Comparison of ENCODE assay signal across 9 cellular contexts in the genomic region with DNA sequence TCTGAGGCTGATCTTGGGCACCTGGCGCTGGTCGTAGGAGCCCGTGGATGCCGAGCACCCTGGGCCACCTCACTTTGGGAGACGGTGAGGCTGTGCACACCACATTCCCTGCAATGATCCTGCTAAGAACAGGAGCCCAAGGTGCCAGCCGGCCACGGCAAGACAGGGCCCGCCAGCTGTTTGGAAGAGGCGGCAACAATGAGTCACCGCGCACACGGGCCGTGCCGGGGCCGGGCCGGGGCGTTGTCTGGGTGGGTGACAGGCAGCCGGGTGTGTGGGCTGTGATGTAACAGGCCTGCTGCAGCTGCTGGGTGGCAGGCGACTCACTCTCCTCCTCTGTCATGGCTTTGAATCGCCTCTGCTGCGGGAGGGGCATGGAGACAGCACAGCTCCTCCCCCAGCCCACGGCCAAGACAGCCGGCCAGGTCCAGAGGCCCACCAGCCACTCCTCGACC. TPM values are rescaled to one million over a fixed set of nuclear protein-coding genes. Genes with fewer than 3 reads are reported as not detected.
DNase-seq lines count a peak whose midpoint lies in the region; ATAC-seq and TF ChIP-seq lines count a peak whose summit lies in the region.
"Had no signal": no experiment of that assay in that cellular context is flagged by ENCODE, and none has a peak within 500 bp of the region (broad histone marks: within the 10 kb centered on the region; RNA-seq: fewer than 3 reads in every experiment).

No MANE protein-coding gene starts in this region.

- H3K9me3 ChIP-seq in skeletal muscle satellite cell (replicated peaks; ENCODE audit: low read length) (no peaks in the 10 kb centered on the region), ovary (no peaks in the 10 kb centered on the region)

- no peak for ATAC-seq in HG02840 (IDR thresholded peaks at IDR 0.05; ENCODE audit: low FRiP score, unreplicated experiment)
- no peak for ATAC-seq in HG02571 (IDR thresholded peaks at IDR 0.05; ENCODE audit: unreplicated experiment)

- H3K9ac ChIP-seq in skeletal muscle satellite cell (ENCODE audit: low read depth, low read length): no peak overlapping the region
- H3K9ac ChIP-seq: KMS-11 had no signal

- H3K4me1 ChIP-seq in skeletal muscle satellite cell (ENCODE audit: control insufficient read depth, insufficient read depth, low read length) (peaks cover 26% of the 10 kb centered on the region), ovary (ENCODE audit: insufficient read depth) (no peaks in the 10 kb centered on the region)

- 33 to 52% (median 33%) methylated on average over 24 of the region's 24 CpGs for WGBS in ovary, 3 donors

- H3K27me3 ChIP-seq in skeletal muscle satellite cell (ENCODE audit: control insufficient read depth, insufficient read depth, low read length): peaks cover 10% of the 10 kb centered on the region
- no peaks in the 10 kb centered on the region for H3K27me3 ChIP-seq in ovary

- TF ChIP-seq CTCF in foreskin fibroblast (IDR thresholded peaks at IDR 0.05; ENCODE audit: low read depth, low read length): no peak
- TF ChIP-seq CTCF in ovary (IDR thresholded peaks at IDR 0.05): no peak

- no peak for TF ChIP-seq POLR2A in ovary (IDR thresholded peaks at IDR 0.05)

- intact Hi-C loops in ovary (cut with DNase I): no loop called here

- H3K4me3 ChIP-seq in foreskin fibroblast (ENCODE audit: low read depth in 1 of 2, low read length in 2 of 2): no peak overlapping the region
- peak overlapping the region; percentile 56 for H3K4me3 ChIP-seq in skeletal muscle satellite cell (ENCODE audit: low read length)
- no peak overlapping the region for H3K4me3 ChIP-seq in ovary

- H3K4me2 ChIP-seq in skeletal muscle satellite cell (ENCODE audit: low read length): peak overlapping the region; percentile 62
- H3K4me2 ChIP-seq: KMS-11 had no signal

- DNase-seq in GM03348 (ENCODE audit: low spot score) (peak; percentile 94), NCI-H69 (lab: John Stamatoyannopoulos, UW) (peak; percentile 74), foreskin fibroblast (peak; percentile 69 to 90), ovary (no peak)
- DNase-seq in activated CD8-positive, alpha-beta memory T cell treated with anti-CD3 and anti-CD28 coated beads, Interleukin-2, amount 50 U/mL, for 48 hours: peak; percentile 75

- no peak overlapping the region for H3K27ac ChIP-seq in ovary
- H3K27ac ChIP-seq: KMS-11 had no signal

- no peaks in the 10 kb centered on the region for H3K36me3 ChIP-seq in skeletal muscle satellite cell (ENCODE audit: insufficient read depth, low read length)
- H3K36me3 ChIP-seq in ovary: no peaks in the 10 kb centered on the region

- TF ChIP-seq EP300 in ovary (IDR thresholded peaks at IDR 0.05): no peak

RNA-seq across cellular contexts. Expression of gene ODC1, which starts 49.7 kb away (rescaled TPM):
- total RNA-seq in skeletal muscle satellite cell (2012; rRNA removed): 312 and 358 TPM in 2 replicates
- 100 to 1,000 TPM in 1 of 7 donors, 10 to 100 TPM in 6; 43.2 to 160 (median 55.7) TPM for total RNA-seq in ovary
- polyA plus RNA-seq in ovary: 100 to 1,000 TPM in 1 of 2 donors, 10 to 100 TPM in 1; 29.1 to 101 TPM

Comparison
In these comparisons a context has a peak if more than half of its experiments do, and no peak if none do; other contexts are left out.
1. DNase-seq: peak in GM03348 (single experiment), NCI-H69 (single experiment), activated CD8-positive, alpha-beta memory T cell treated with anti-CD3 and anti-CD28 coated beads, Interleukin-2, amount 50 U/mL, for 48 hours (single experiment) and foreskin fibroblast (2 of 2); none in ovary (0 of 5).